In the genomic region with DNA sequence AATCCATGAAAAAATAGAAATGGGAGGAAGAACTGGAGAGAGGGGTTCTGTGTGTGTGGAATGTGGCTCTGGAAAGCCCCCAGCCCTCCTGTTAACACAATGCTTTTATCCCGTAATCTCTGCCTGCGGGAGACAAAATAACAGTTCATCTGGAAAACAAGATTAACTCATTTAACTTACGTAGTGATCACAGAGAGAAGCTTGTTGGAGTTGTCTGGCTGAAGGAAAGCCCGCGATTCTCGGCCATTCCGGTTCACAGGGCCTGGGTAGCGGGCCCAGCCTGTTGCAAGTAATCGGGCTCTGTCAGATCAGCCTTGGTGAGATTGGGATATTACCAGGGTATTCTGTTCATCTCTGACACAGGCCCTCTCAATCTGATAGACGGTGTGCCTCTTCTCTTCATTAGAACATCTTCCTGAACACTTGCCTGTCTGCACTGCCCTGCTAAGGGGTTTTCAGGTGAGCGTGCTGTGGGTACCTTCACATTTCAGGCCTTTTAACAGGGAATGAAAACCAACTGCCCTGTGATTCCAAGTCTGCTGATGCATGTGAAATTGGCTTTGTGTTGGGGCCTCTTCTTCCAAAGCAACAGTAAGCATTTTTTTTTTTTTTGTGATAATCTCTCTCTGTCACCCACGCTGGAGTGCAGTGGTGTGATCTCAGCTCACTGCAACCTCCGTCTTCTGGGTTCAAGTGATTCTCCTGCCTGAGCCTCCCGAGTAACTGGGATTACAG, we compare ENCODE assay signal across 15 cellular contexts.
DNase-seq lines count a peak whose midpoint lies in the region; TF ChIP-seq lines count a peak whose summit lies in the region.
"Had no signal": no experiment of that assay in that cellular context is flagged by ENCODE, and none has a peak within 500 bp of the region (broad histone marks: within the 10 kb centered on the region; RNA-seq: fewer than 3 reads in every experiment).

No MANE protein-coding gene starts in this region.

- H3K36me3 ChIP-seq in A673 (ENCODE audit: insufficient read depth, low read length, poor library complexity, severe bottlenecking) (no peaks in the 10 kb centered on the region), trophoblast cell (ENCODE audit: control insufficient read depth in 1 of 2, insufficient read depth in 2 of 2, low read length in 2 of 2) (no peaks in the 10 kb centered on the region)

- no peak overlapping the region for H3K23ac ChIP-seq in trophoblast cell (ENCODE audit: low read length)

- H4K8ac ChIP-seq in trophoblast cell (ENCODE audit: low read depth, low read length): no peak overlapping the region

- no peak overlapping the region for H2BK5ac ChIP-seq in trophoblast cell (ENCODE audit: low read depth, low read length, poor library complexity)

- H3K27ac ChIP-seq in A673 (ENCODE audit: low read depth, low read length, poor library complexity, severe bottlenecking) (no peak overlapping the region), trophoblast cell (ENCODE audit: low read depth, low read length) (no peak overlapping the region)

- no peaks in the 10 kb centered on the region for H3K27me3 ChIP-seq in A673 (replicated peaks; ENCODE audit: insufficient read depth, low read depth, low read length, poor library complexity)
- H3K27me3 ChIP-seq in trophoblast cell (ENCODE audit: insufficient read depth, low read length): no peaks in the 10 kb centered on the region

- POLR2A ChIA-PET in A673 (lab: Charles Lee; ENCODE audit: low non-redundant PET): no interaction called here

- intact Hi-C loops in A673 (cut with micrococcal nuclease; ENCODE audit: unreplicated experiment): no loop called here

- no peak overlapping the region for H3K18ac ChIP-seq in trophoblast cell (ENCODE audit: low read length)

- H3K4me3 ChIP-seq in A673 (ENCODE audit: low read depth, low read length, poor library complexity, severe bottlenecking) (no peak overlapping the region), trophoblast cell (ENCODE audit: low read depth, low read length) (no peak overlapping the region)

- WGBS in trophoblast cell (ENCODE audit: extremely low coverage, insufficient coverage, insufficient read length): no CpG with 5 or more reads among the region's 14 CpGs

- no TSS peak for BruUV-seq in A673 (replicated peaks; lab: Mats Ljungman, UMichigan)

- no peak overlapping the region for H3K4ac ChIP-seq in trophoblast cell (ENCODE audit: low read depth, low read length)

- no peak overlapping the region for H2BK12ac ChIP-seq in trophoblast cell (ENCODE audit: low read length)

- DNase-seq in A673 (ENCODE audit: low spot score) (peak; percentile 21), RPMI8226 (peak; percentile 10), iPS-NIHi7 (ENCODE audit: extremely low spot score) (peak; percentile 22), trophoblast cell (no peak), midbrain (lab: John Stamatoyannopoulos, UW) (no peak), GDM1 (lab: John Stamatoyannopoulos, UW) (no peak), UCSD-AML1 (lab: John Stamatoyannopoulos, UW; ENCODE audit: unreplicated experiment) (no peak)
- DNase-seq: AML-193, COR-L47, KG1, NCI-H1436, NCI-H2029, NCI-H2171 treated with DMSO at 0.1 percent for 48 hours, NCI-H446 treated with DMSO at 0.1 percent for 48 hours, PC-3 had no signal

- TF ChIP-seq CTCF in A673 (conservative IDR thresholded peaks at IDR 0.05; ENCODE audit: low read depth, low read length): no peak

- H4K12ac ChIP-seq in trophoblast cell (ENCODE audit: low read depth, low read length): no peak overlapping the region

- H3K4me1 ChIP-seq in A673 (ENCODE audit: insufficient read depth, low read length, poor library complexity, severe bottlenecking): peaks cover 4% of the 10 kb centered on the region
- H3K4me1 ChIP-seq in trophoblast cell (ENCODE audit: control insufficient read depth in 1 of 2, insufficient read depth in 2 of 2, low read length in 2 of 2): peaks cover 0 to 2% of the 10 kb centered on the region in 2 experiments

- no peak overlapping the region for H2AFZ ChIP-seq in trophoblast cell (ENCODE audit: insufficient read depth, low read length, poor library complexity)

- peaks cover 3% of the 10 kb centered on the region for H3K79me1 ChIP-seq in trophoblast cell (ENCODE audit: low read length)

- no peak overlapping the region for H3K4me2 ChIP-seq in trophoblast cell (ENCODE audit: low read length)

- H2AK5ac ChIP-seq in trophoblast cell (ENCODE audit: low read length): no peak overlapping the region

- H4K91ac ChIP-seq in trophoblast cell (ENCODE audit: low read depth, low read length): peak overlapping the region; percentile 15

- no peaks in the 10 kb centered on the region for H3K79me2 ChIP-seq in trophoblast cell (ENCODE audit: control insufficient read depth, insufficient read depth, low read length, poor library complexity)

- CTCF ChIA-PET in A673 (lab: Charles Lee): no interaction called here

- H3K9ac ChIP-seq in trophoblast cell (ENCODE audit: low read length): no peak overlapping the region

- H3K9me3 ChIP-seq in A673 (ENCODE audit: low read depth, low read length, poor library complexity, severe bottlenecking) (peaks cover 7% of the 10 kb centered on the region), trophoblast cell (ENCODE audit: insufficient read depth, low read depth, low read length) (no peaks in the 10 kb centered on the region)

- H2BK120ac ChIP-seq in trophoblast cell (ENCODE audit: insufficient read depth, low read length, poor library complexity): no peak overlapping the region

- no peak overlapping the region for H3K14ac ChIP-seq in trophoblast cell (ENCODE audit: low read length)

Comparison
In these comparisons a context has a peak if more than half of its experiments do, and no peak if none do; other contexts are left out.
1. DNase-seq: peak in A673 (single experiment), RPMI8226 (single experiment) and iPS-NIHi7 (single experiment); none in trophoblast cell (0 of 2), midbrain (single experiment), GDM1 (single experiment) and UCSD-AML1 (single experiment).